11 cellular contexts compared by ENCODE assay signal in genomic region chr15:90618330-90619136, GRCh38.
A peak's percentile ranks its signal among the peaks of the same experiment; 100 is the strongest.
DNase-seq lines count a peak whose midpoint lies in the region; ATAC-seq and TF ChIP-seq lines count a peak whose summit lies in the region.
"Had no signal": no experiment of that assay in that cellular context is flagged by ENCODE, and none has a peak within 500 bp of the region (broad histone marks: within the 10 kb centered on the region; RNA-seq: fewer than 3 reads in every experiment).

No MANE protein-coding gene starts in this region.

- no peak overlapping the region for H3K4me2 ChIP-seq in PC-3 (ENCODE audit: low read length)

- H3K9ac ChIP-seq in PC-3 (ENCODE audit: low read length) = no peak overlapping the region

- no TSS peak for BruUV-seq in PC-3 (replicated peaks; lab: Mats Ljungman, UMichigan)
- BruUV-seq in A673 (replicated peaks; lab: Mats Ljungman, UMichigan) = no TSS peak

- POLR2A ChIA-PET in PC-3 (lab: Charles Lee; ENCODE audit: unreplicated experiment) = interaction anchor here (0.7 kb wide), 1 partner anchor 60 kb away, joined by 4 read pairs; no protein-coding TSS in a partner anchor
- POLR2A ChIA-PET in A673 (lab: Charles Lee; ENCODE audit: low non-redundant PET) = no interaction called here

- no peaks in the 10 kb centered on the region for H3F3A ChIP-seq in PC-3 (ENCODE audit: low read length, unreplicated experiment)

- H3K4me1 ChIP-seq in BE2C (no peaks in the 10 kb centered on the region), PC-3 (ENCODE audit: insufficient read depth, low read length) (no peaks in the 10 kb centered on the region), heart left ventricle (peaks cover 0 to 23% (median 0%) of the 10 kb centered on the region in 12 donors), A673 (ENCODE audit: insufficient read depth, low read length, poor library complexity, severe bottlenecking) (no peaks in the 10 kb centered on the region)

- H4K20me1 ChIP-seq in PC-3 (ENCODE audit: low read length) = no peaks in the 10 kb centered on the region

- no peak overlapping the region for H3K4me3 ChIP-seq in BE2C (ENCODE audit: low read depth, low read length)
- H3K4me3 ChIP-seq in PC-3 (ENCODE audit: low read length) = no peak overlapping the region
- no peak overlapping the region for H3K4me3 ChIP-seq in heart left ventricle
- H3K4me3 ChIP-seq in A673 (ENCODE audit: low read depth, low read length, poor library complexity, severe bottlenecking) = no peak overlapping the region

- TF ChIP-seq CTCF in BE2C (IDR thresholded peaks at IDR 0.05; ENCODE audit: low read depth, low read length) (0 out of 2 replicates have a peak, but pooled peaks have one; percentile 7), GM12873 (IDR thresholded peaks at IDR 0.05; ENCODE audit: insufficient read depth, low read depth, low read length, missing control alignments) (peak; percentile 10), PC-3 (conservative IDR thresholded peaks at IDR 0.05; ENCODE audit: low read depth, low read length) (0 out of 2 replicates have a peak, but pooled peaks have one; percentile 10), heart left ventricle (IDR thresholded peaks at IDR 0.05) (no peak), A673 (conservative IDR thresholded peaks at IDR 0.05; ENCODE audit: low read depth, low read length) (no peak)

- no peak for TF ChIP-seq POLR2A in heart left ventricle (IDR thresholded peaks at IDR 0.05)

- intact Hi-C loops in PC-3 (cut with micrococcal nuclease) = no loop called here
- intact Hi-C loops in heart left ventricle (cut with DNase I) = loop anchor here in 1 of 10 donors (10.0 kb wide), 1 partner anchor 294 kb away; no protein-coding TSS in a partner anchor
- intact Hi-C loops in A673 (cut with micrococcal nuclease; ENCODE audit: unreplicated experiment) = no loop called here

- no peaks in the 10 kb centered on the region for H3K9me2 ChIP-seq in PC-3 (replicated peaks; ENCODE audit: low read length)

- H3K27me3 ChIP-seq in BE2C (no peaks in the 10 kb centered on the region), PC-3 (ENCODE audit: low read length) (no peaks in the 10 kb centered on the region), heart left ventricle (no peaks in the 10 kb centered on the region), A673 (replicated peaks; ENCODE audit: insufficient read depth, low read depth, low read length, poor library complexity) (no peaks in the 10 kb centered on the region)

- WGBS in heart left ventricle, 4 donors = 75 to 88% (median 81%) methylated on average over 4 of the region's 4 CpGs

- H3K36me3 ChIP-seq in BE2C = no peaks in the 10 kb centered on the region
- peaks cover 3% of the 10 kb centered on the region; the same call in 1 of the 2 replicates for H3K36me3 ChIP-seq in PC-3 (ENCODE audit: low read depth, low read length)
- peaks cover 0 to 100% (median 87%) of the 10 kb centered on the region in 9 donors for H3K36me3 ChIP-seq in heart left ventricle
- H3K36me3 ChIP-seq in A673 (ENCODE audit: insufficient read depth, low read length, poor library complexity, severe bottlenecking) = no peaks in the 10 kb centered on the region

- no peak for DNase-seq in BE2C
- no peak for DNase-seq in PC-3
- DNase-seq in heart left ventricle = no peak
- DNase-seq in medulla oblongata (ENCODE audit: extremely low spot score) = no peak
- no peak for DNase-seq in cerebellum (ENCODE audit: low spot score)
- no peak for DNase-seq in A673 (ENCODE audit: low spot score)
- DNase-seq: activated effector memory CD4-positive, alpha-beta T cell treated with Interleukin-2 at 50 U/mL for 16 hours; effector CD8-positive, alpha-beta T cell; natural killer cell had no signal

- no peaks in the 10 kb centered on the region for H3K79me2 ChIP-seq in PC-3 (ENCODE audit: low read length)

- CTCF ChIA-PET in PC-3 (lab: Charles Lee) (interaction anchor here (0.7 to 1.1 kb wide), 2 partner anchors 29 to 154 kb away, joined by 3 to 5 read pairs; no protein-coding TSS in a partner anchor), A673 (lab: Charles Lee) (no interaction called here)

- H3K9me3 ChIP-seq in BE2C (no peaks in the 10 kb centered on the region), PC-3 (ENCODE audit: low read length) (no peaks in the 10 kb centered on the region), heart left ventricle (no peaks in the 10 kb centered on the region), A673 (ENCODE audit: low read depth, low read length, poor library complexity, severe bottlenecking) (no peaks in the 10 kb centered on the region)

- no peak for ATAC-seq in PC-3
- peak; percentile 29 to 42 (median 32) for ATAC-seq in heart left ventricle
- ATAC-seq in GM21737 (IDR thresholded peaks at IDR 0.05; ENCODE audit: unreplicated experiment) = no peak
- ATAC-seq: natural killer cell had no signal

- H2AFZ ChIP-seq in PC-3 (ENCODE audit: low read length) = no peak overlapping the region

- H3K27ac ChIP-seq in PC-3 (ENCODE audit: low read length) (no peak overlapping the region), heart left ventricle (peak overlapping the region in 5 of 12 donors; percentile 3 to 49 (median 25)), A673 (ENCODE audit: low read depth, low read length, poor library complexity, severe bottlenecking) (no peak overlapping the region)

Comparison
In these comparisons a context has a peak if more than half of its experiments do, and no peak if none do; other contexts are left out.
1. CTCF ChIP-seq: peak in BE2C (single experiment), GM12873 (single experiment) and PC-3 (single experiment); none in heart left ventricle (0 of 12) and A673 (single experiment).
2. ATAC-seq: peak in heart left ventricle (4 of 4); none in PC-3 (single experiment) and GM21737 (single experiment).